Comparison of ENCODE assay signal across 1 cellular context in genomic region chr3:128011140-128011539, GRCh38.
A peak's percentile ranks its signal among the peaks of the same experiment; 100 is the strongest.
TF ChIP-seq lines count a peak whose summit lies in the region.

No MANE protein-coding gene starts in this region.

TF ChIP-seq in HepG2, 621 proteins besides CTCF, POLR2A, EP300 and RAD21 (continued from another document):
- TF ChIP-seq ZBED4 (CRISPR knock-in tag; IDR thresholded peaks at IDR 0.05; ENCODE audit: borderline replicate concordance) = no peak
- TF ChIP-seq SYNCRIP (IDR thresholded peaks at IDR 0.05; ENCODE audit: insufficient read depth, low read depth, low read length) = no peak
- peak; percentile 45; the same call in 1 of the 2 replicates for TF ChIP-seq ELF1 (CRISPR knock-in tag; IDR thresholded peaks at IDR 0.05)
- TF ChIP-seq GTF3A (CRISPR knock-in tag; conservative IDR thresholded peaks at IDR 0.05) = no peak
- TF ChIP-seq DNMT1 (CRISPR knock-in tag; IDR thresholded peaks at IDR 0.05) = no peak
- TF ChIP-seq KAT8 (CRISPR knock-in tag; IDR thresholded peaks at IDR 0.05) = 0 out of 2 replicates have a peak, but pooled peaks have one; percentile 39
- TF ChIP-seq SAP130 (CRISPR knock-in tag; IDR thresholded peaks at IDR 0.05; ENCODE audit: low read depth) = peak; percentile 48; the same call in 1 of the 2 replicates
- TF ChIP-seq SP4 (CRISPR knock-in tag; IDR thresholded peaks at IDR 0.05) = no peak
- peak; percentile 22; the same call in 1 of the 2 replicates for TF ChIP-seq ZFX (CRISPR knock-in tag; IDR thresholded peaks at IDR 0.05; ENCODE audit: low read depth)
- TF ChIP-seq HIC2 (CRISPR knock-in tag; IDR thresholded peaks at IDR 0.05; ENCODE audit: low read depth) = no peak
- TF ChIP-seq ZNF788 (CRISPR knock-in tag; IDR thresholded peaks at IDR 0.05; ENCODE audit: borderline replicate concordance) = 0 out of 2 replicates have a peak, but pooled peaks have one; percentile 28
- no peak for TF ChIP-seq DDIT3 (CRISPR knock-in tag; IDR thresholded peaks at IDR 0.05)
- TF ChIP-seq XRCC5 (optimal IDR thresholded peaks at IDR 0.05; ENCODE audit: low read length) = peak; percentile 22
- no peak for TF ChIP-seq SPEN (CRISPR knock-in tag; IDR thresholded peaks at IDR 0.05; ENCODE audit: low read depth)
- no peak for TF ChIP-seq NBN (conservative IDR thresholded peaks at IDR 0.05)
- peak; percentile 58 for TF ChIP-seq ELF3 (CRISPR knock-in tag; IDR thresholded peaks at IDR 0.05)
- TF ChIP-seq GATA4 (IDR thresholded peaks at IDR 0.05; ENCODE audit: borderline replicate concordance, low read depth) = no peak
- TF ChIP-seq GABPA (IDR thresholded peaks at IDR 0.05; ENCODE audit: low read depth, low read length) = no peak
- 0 out of 2 replicates have a peak, but pooled peaks have one; percentile 22 for TF ChIP-seq GABPA (CRISPR knock-in tag; IDR thresholded peaks at IDR 0.05; ENCODE audit: low read depth)
- no peak for TF ChIP-seq ZKSCAN8 (CRISPR knock-in tag; IDR thresholded peaks at IDR 0.05; ENCODE audit: borderline replicate concordance)
- TF ChIP-seq RXRA (CRISPR knock-in tag; IDR thresholded peaks at IDR 0.05) = no peak
- TF ChIP-seq ZNF484 (CRISPR knock-in tag; IDR thresholded peaks at IDR 0.05; ENCODE audit: borderline replicate concordance, low read depth) = no peak
- TF ChIP-seq ZNF513 (CRISPR knock-in tag; conservative IDR thresholded peaks at IDR 0.05) = no peak
- TF ChIP-seq DRAP1 (CRISPR knock-in tag; IDR thresholded peaks at IDR 0.05) = no peak
- no peak for TF ChIP-seq ZNF598 (CRISPR knock-in tag; IDR thresholded peaks at IDR 0.05; ENCODE audit: borderline replicate concordance)
- 0 out of 2 replicates have a peak, but pooled peaks have one; percentile 21 for TF ChIP-seq SALL1 (CRISPR knock-in tag; IDR thresholded peaks at IDR 0.05)
- no peak for TF ChIP-seq ZNF709 (CRISPR knock-in tag; IDR thresholded peaks at IDR 0.05)
- no peak for TF ChIP-seq ZNF124 (CRISPR knock-in tag; IDR thresholded peaks at IDR 0.05)
